In genomic region chr5:139755892-139756671, GRCh38 we compare ENCODE assay signal across 1 cellular context.
TF ChIP-seq lines count a peak whose summit lies in the region.

No MANE protein-coding gene starts in this region.

TF ChIP-seq in HEK293, 187 proteins besides CTCF, POLR2A, EP300 and RAD21 (continued from another document and continues in another):
- TF ChIP-seq PBX3 (CRISPR knock-in tag; IDR thresholded peaks at IDR 0.05) (no peak), ZNF645 (tag by site-specific recombination; IDR thresholded peaks at IDR 0.05) (no peak), ZNF677 (tag by site-specific recombination; IDR thresholded peaks at IDR 0.05) (no peak), ZNF280C (tag by site-specific recombination; IDR thresholded peaks at IDR 0.05) (no peak), ZNF501 (tag by site-specific recombination; IDR thresholded peaks at IDR 0.05) (no peak), PATZ1 (tag by site-specific recombination; IDR thresholded peaks at IDR 0.05) (peak; percentile 93), ZBTB10 (tag by site-specific recombination; IDR thresholded peaks at IDR 0.05) (peak; percentile 86), GFI1B (tag by site-specific recombination; IDR thresholded peaks at IDR 0.05) (no peak), ZNF555 (tag by site-specific recombination; conservative IDR thresholded peaks at IDR 0.05) (no peak), ZNF629 (tag by site-specific recombination; IDR thresholded peaks at IDR 0.05) (peak; percentile 41; the same call in 1 of the 2 replicates), ZNF335 (tag by site-specific recombination; conservative IDR thresholded peaks at IDR 0.05) (peak; percentile 60; the same call in 1 of the 2 replicates), ZBTB48 (tag by site-specific recombination; IDR thresholded peaks at IDR 0.05) (peak; percentile 89), KLF16 (tag by site-specific recombination; IDR thresholded peaks at IDR 0.05) (no peak), ZNF596 (tag by site-specific recombination; IDR thresholded peaks at IDR 0.05) (no peak), ZNF175 (tag by site-specific recombination; IDR thresholded peaks at IDR 0.05) (no peak), ZSCAN4 (tag by site-specific recombination; IDR thresholded peaks at IDR 0.05) (no peak), ZNF513 (tag by site-specific recombination; IDR thresholded peaks at IDR 0.05) (no peak), ZFP41 (tag by site-specific recombination; IDR thresholded peaks at IDR 0.05; ENCODE audit: borderline replicate concordance) (no peak), ZNF660 (tag by site-specific recombination; IDR thresholded peaks at IDR 0.05) (no peak; the same call in 1 of the 2 replicates), ZNF24 (tag by site-specific recombination; IDR thresholded peaks at IDR 0.05) (0 out of 2 replicates have a peak, but pooled peaks have one; percentile 39), ZNF140 (tag by site-specific recombination; IDR thresholded peaks at IDR 0.05) (no peak), ZNF274 (IDR thresholded peaks at IDR 0.05; ENCODE audit: low read length) (no peak), ZNF274 (tag by site-specific recombination; IDR thresholded peaks at IDR 0.05; ENCODE audit: borderline replicate concordance) (no peak), ZNF585B (tag by site-specific recombination; IDR thresholded peaks at IDR 0.05) (no peak), ZNF580 (tag by site-specific recombination; IDR thresholded peaks at IDR 0.05) (peak; percentile 22; the same call in 1 of the 2 replicates), ZBTB8A (tag by site-specific recombination; IDR thresholded peaks at IDR 0.05) (peak; percentile 62; the same call in 1 of the 2 replicates), ZNF2 (tag by site-specific recombination; IDR thresholded peaks at IDR 0.05) (no peak), ZNF324 (tag by site-specific recombination; IDR thresholded peaks at IDR 0.05) (no peak), ZNF548 (tag by site-specific recombination; IDR thresholded peaks at IDR 0.05) (no peak), ZFP3 (tag by site-specific recombination; IDR thresholded peaks at IDR 0.05; ENCODE audit: low read depth) (no peak), ZNF398 (tag by site-specific recombination; IDR thresholded peaks at IDR 0.05) (peak; percentile 99), ZNF112 (tag by site-specific recombination; IDR thresholded peaks at IDR 0.05) (no peak), ZNF704 (tag by site-specific recombination; IDR thresholded peaks at IDR 0.05) (no peak), ZNF837 (tag by site-specific recombination; IDR thresholded peaks at IDR 0.05) (no peak), ZSCAN23 (tag by site-specific recombination; IDR thresholded peaks at IDR 0.05) (no peak; the same call in 1 of the 2 replicates), ZNF362 (tag by site-specific recombination; IDR thresholded peaks at IDR 0.05) (no peak), ZSCAN30 (tag by site-specific recombination; IDR thresholded peaks at IDR 0.05) (peak; percentile 75), ZBTB1 (tag by site-specific recombination; IDR thresholded peaks at IDR 0.05) (no peak), ZNF692 (tag by site-specific recombination; IDR thresholded peaks at IDR 0.05) (peak; percentile 75), ZNF138 (tag by site-specific recombination; IDR thresholded peaks at IDR 0.05; ENCODE audit: borderline replicate concordance) (no peak), ZNF157 (tag by site-specific recombination; IDR thresholded peaks at IDR 0.05) (no peak), ZNF558 (tag by site-specific recombination; IDR thresholded peaks at IDR 0.05) (no peak)
